ENCODE assay signal across 18 cellular contexts in the genomic region with DNA sequence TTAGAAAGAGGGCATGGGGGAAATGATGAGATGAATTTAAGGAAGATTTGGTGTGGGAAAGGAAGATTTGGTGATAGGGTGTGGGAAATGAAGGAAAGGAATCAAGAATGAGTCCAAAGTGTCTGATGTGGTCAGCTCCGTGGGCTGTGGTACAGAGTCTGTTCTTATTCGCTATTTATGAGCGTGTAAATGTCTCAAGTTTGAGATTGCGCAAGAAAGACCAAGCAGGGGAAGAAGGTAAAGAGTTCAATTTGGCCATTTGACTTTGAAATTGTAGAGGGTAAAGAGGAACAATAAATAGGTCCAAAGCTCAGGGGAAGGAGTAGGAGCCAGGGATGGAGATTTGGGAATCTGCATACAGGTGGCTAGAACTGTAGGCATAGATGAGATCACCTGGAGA. TPM values are rescaled to one million over a fixed set of nuclear protein-coding genes. Genes with fewer than 3 reads are reported as not detected.
A peak's percentile ranks its signal among the peaks of the same experiment; 100 is the strongest.
DNase-seq lines count a peak whose midpoint lies in the region; ATAC-seq and TF ChIP-seq lines count a peak whose summit lies in the region.
"Had no signal": no experiment of that assay in that cellular context is flagged by ENCODE, and none has a peak within 500 bp of the region (broad histone marks: within the 10 kb centered on the region; RNA-seq: fewer than 3 reads in every experiment).

No MANE protein-coding gene starts in this region.

- peaks cover 30% of the 10 kb centered on the region for H3K4me1 Mint-ChIP-seq in T-helper 1 cell treated with Interleukin-12 subunit alpha and Interleukin-12 subunit beta and Interleukin-4 antibody, amounts not matched to agents 30 μg/mL and 1 μg/mL, for 36 hours (ENCODE audit: low read depth)
- H3K4me1 Mint-ChIP-seq in CD14-positive monocyte = peaks cover 29% of the 10 kb centered on the region
- peaks cover 45% of the 10 kb centered on the region for H3K4me1 Mint-ChIP-seq in activated naive CD8-positive, alpha-beta T cell treated with anti-CD3 and anti-CD28 coated beads, Interleukin-2, amount 50 U/mL, for 24 hours
- H3K4me1 Mint-ChIP-seq: naive B cell had no signal

- DNase-seq in T-helper 1 cell (no peak), CD14-positive monocyte (ENCODE audit: low spot score) (no peak), MV-4-11 (lab: John Stamatoyannopoulos, UW) (peak; percentile 65), DMS153 treated with DMSO at 0.1 percent for 48 hours (lab: John Stamatoyannopoulos, UW; ENCODE audit: unreplicated experiment) (no peak), NCI-H1694 treated with DMSO at 0.1 percent for 48 hours (lab: John Stamatoyannopoulos, UW) (no peak)
- DNase-seq in activated naive CD8-positive, alpha-beta T cell treated with anti-CD3 and anti-CD28 coated beads, Interleukin-2, amount 50 U/mL, for 24 hours = no peak
- DNase-seq: activated CD4-positive, alpha-beta T cell treated with anti-CD3 and anti-CD28 coated beads, Interleukin-2, amount 50 U/mL, for 48 hours; BE2C; naive B cell; NCI-H1436; NCI-H2171; NCI-H524 treated with DMSO at 0.1 percent for 48 hours; stimulated activated CD4-positive, alpha-beta T cell treated with anti-CD3 and anti-CD28 coated beads, Interleukin-12 subunit alpha, Interleukin-12 subunit beta, amount 100 ng/mL, for 4 hours; trophoblast cell had no signal

- H3K9me3 Mint-ChIP-seq in T-helper 1 cell treated with Interleukin-12 subunit alpha and Interleukin-12 subunit beta and Interleukin-4 antibody, amounts not matched to agents 30 μg/mL and 1 μg/mL, for 36 hours = peaks cover 8% of the 10 kb centered on the region
- peaks cover 0 to 8% (median 0%) of the 10 kb centered on the region in 7 donors for H3K9me3 Mint-ChIP-seq in CD14-positive monocyte
- H3K9me3 Mint-ChIP-seq in activated naive CD8-positive, alpha-beta T cell treated with anti-CD3 and anti-CD28 coated beads, Interleukin-2, amount 50 U/mL, for 24 hours = peaks cover 9% of the 10 kb centered on the region
- H3K9me3 Mint-ChIP-seq: GM23338 had no signal

- TF ChIP-seq CTCF in CD14-positive monocyte (IDR thresholded peaks at IDR 0.05) (no peak), gastroesophageal sphincter (IDR thresholded peaks at IDR 0.05) (no peak)

- H3K4me1 ChIP-seq in gastroesophageal sphincter = peaks cover 0 to 6% (median 0%) of the 10 kb centered on the region in 3 donors
- H3K4me1 ChIP-seq: BE2C had no signal

- no peak overlapping the region for H3K4me3 Mint-ChIP-seq in T-helper 1 cell treated with Interleukin-12 subunit alpha and Interleukin-12 subunit beta and Interleukin-4 antibody, amounts not matched to agents 30 μg/mL and 1 μg/mL, for 36 hours
- H3K4me3 Mint-ChIP-seq in CD14-positive monocyte = no peak overlapping the region
- no peak overlapping the region for H3K4me3 Mint-ChIP-seq in activated naive CD8-positive, alpha-beta T cell treated with anti-CD3 and anti-CD28 coated beads, Interleukin-2, amount 50 U/mL, for 24 hours
- H3K4me3 Mint-ChIP-seq: GM23338, naive B cell had no signal

- TF ChIP-seq POLR2A in gastroesophageal sphincter (IDR thresholded peaks at IDR 0.05) = no peak

- no peaks in the 10 kb centered on the region for H3K27me3 ChIP-seq in gastroesophageal sphincter
- H3K27me3 ChIP-seq: BE2C had no signal

- intact Hi-C loops in CD14-positive monocyte (cut with micrococcal nuclease) = no loop called here

- ATAC-seq in activated naive CD8-positive, alpha-beta T cell treated with anti-CD3 and anti-CD28 coated beads, Interleukin-2, amount 50 U/mL, for 24 hours = no peak
- ATAC-seq in gastroesophageal sphincter = no peak
- ATAC-seq: GM23338, left lobe of liver had no signal

- H3K27ac Mint-ChIP-seq in T-helper 1 cell treated with Interleukin-12 subunit alpha and Interleukin-12 subunit beta and Interleukin-4 antibody, amounts not matched to agents 30 μg/mL and 1 μg/mL, for 36 hours = peak overlapping the region; percentile 71
- H3K27ac Mint-ChIP-seq in CD14-positive monocyte = peak overlapping the region; percentile 8 to 83 (median 72)
- H3K27ac Mint-ChIP-seq in activated naive CD8-positive, alpha-beta T cell treated with anti-CD3 and anti-CD28 coated beads, Interleukin-2, amount 50 U/mL, for 24 hours = peak overlapping the region; percentile 83
- H3K27ac Mint-ChIP-seq: GM23338, naive B cell had no signal

- H3K4me3 ChIP-seq in gastroesophageal sphincter = no peak overlapping the region
- H3K4me3 ChIP-seq: GM23338 had no signal

- TF ChIP-seq EP300 in gastroesophageal sphincter (IDR thresholded peaks at IDR 0.05) = no peak

- no peaks in the 10 kb centered on the region for H3K9me3 ChIP-seq in gastroesophageal sphincter
- H3K9me3 ChIP-seq: BE2C had no signal

- no peaks in the 10 kb centered on the region for H3K27me3 Mint-ChIP-seq in T-helper 1 cell treated with Interleukin-12 subunit alpha and Interleukin-12 subunit beta and Interleukin-4 antibody, amounts not matched to agents 30 μg/mL and 1 μg/mL, for 36 hours (ENCODE audit: low read depth)
- peaks cover 0 to 4% (median 0%) of the 10 kb centered on the region in 3 donors for H3K27me3 Mint-ChIP-seq in CD14-positive monocyte (ENCODE audit: low read depth in 3 of 3)
- H3K27me3 Mint-ChIP-seq in activated naive CD8-positive, alpha-beta T cell treated with anti-CD3 and anti-CD28 coated beads, Interleukin-2, amount 50 U/mL, for 24 hours = no peaks in the 10 kb centered on the region
- H3K27me3 Mint-ChIP-seq: naive B cell had no signal

- H3K36me3 Mint-ChIP-seq in T-helper 1 cell treated with Interleukin-12 subunit alpha and Interleukin-12 subunit beta and Interleukin-4 antibody, amounts not matched to agents 30 μg/mL and 1 μg/mL, for 36 hours (ENCODE audit: low read depth) = peaks cover 12% of the 10 kb centered on the region
- peaks cover 0 to 2% of the 10 kb centered on the region in 2 donors for H3K36me3 Mint-ChIP-seq in CD14-positive monocyte
- no peaks in the 10 kb centered on the region for H3K36me3 Mint-ChIP-seq in activated naive CD8-positive, alpha-beta T cell treated with anti-CD3 and anti-CD28 coated beads, Interleukin-2, amount 50 U/mL, for 24 hours (ENCODE audit: low read depth)

- H3K27ac ChIP-seq in gastroesophageal sphincter = no peak overlapping the region

- WGBS in gastroesophageal sphincter (ENCODE audit: low coverage in 1 of 2), 2 donors = 84 to 95% methylated on average over 3 to 4 of the region's 4 CpGs

- no peaks in the 10 kb centered on the region for H3K36me3 ChIP-seq in gastroesophageal sphincter
- H3K36me3 ChIP-seq: BE2C had no signal

RNA-seq across cellular contexts. Expression of a gene that starts 11.3 kb away (rescaled TPM):
- polyA plus RNA-seq in CD14-positive monocyte = 10 to 100 TPM; 70.8 to 75.4 TPM
- total RNA-seq in gastroesophageal sphincter = 10 to 100 TPM; 77.7 to 85.5 (median 83.6) TPM
